Comparison of ENCODE assay signal across 8 cellular contexts in the genomic region with DNA sequence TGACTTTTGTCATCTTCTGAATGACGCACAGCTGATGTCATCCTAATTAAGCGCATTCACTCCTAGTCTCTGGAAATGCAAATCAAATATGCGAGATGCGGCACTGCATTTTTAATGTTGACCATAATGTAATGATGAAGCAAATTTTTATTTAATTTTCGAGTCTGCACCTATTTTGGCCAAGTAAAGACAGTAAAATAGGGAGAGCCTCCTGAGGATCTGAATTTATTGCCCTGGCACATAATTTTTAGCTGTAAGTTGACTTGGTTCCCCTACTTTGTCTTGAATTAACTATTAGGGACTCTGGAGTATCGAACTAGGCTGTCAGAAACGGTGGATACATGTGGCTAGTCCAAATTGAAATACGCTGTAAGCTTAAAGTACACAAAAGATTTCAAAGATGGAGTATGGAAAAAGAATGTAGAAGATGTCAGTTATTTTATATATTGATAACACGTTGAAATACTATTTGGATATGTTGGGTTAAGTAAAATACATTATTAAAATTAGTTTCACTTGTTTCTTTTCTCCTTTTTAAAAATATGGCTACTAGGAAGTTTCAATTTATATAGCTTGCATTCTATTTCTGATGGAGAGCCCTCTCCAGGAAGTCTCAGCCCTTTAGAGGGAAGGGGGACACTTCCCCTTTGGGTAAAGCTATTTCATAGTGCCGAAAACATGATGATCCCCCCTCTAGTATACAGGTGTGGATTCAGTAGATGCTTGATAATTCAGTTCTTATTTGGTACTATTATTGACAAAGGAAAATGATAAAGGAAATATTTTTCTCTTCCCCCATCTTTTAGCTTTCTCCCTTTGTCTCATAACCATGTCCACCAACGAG. TPM values are rescaled to one million over a fixed set of nuclear protein-coding genes. Genes with fewer than 3 reads are reported as not detected.
A peak's percentile ranks its signal among the peaks of the same experiment; 100 is the strongest.
DNase-seq lines count a peak whose midpoint lies in the region; ATAC-seq, FAIRE-seq and TF ChIP-seq lines count a peak whose summit lies in the region.

No MANE protein-coding gene starts in this region.

- H3K4me1 Mint-ChIP-seq in stimulated activated naive CD8-positive, alpha-beta T cell treated with anti-CD3 and anti-CD28 coated beads, Interleukin-15, Interleukin-2, amounts not matched to agents 100 ng/mL and 50 ng/mL, for 24 hours (ENCODE audit: low read depth) = peaks cover 27% of the 10 kb centered on the region
- H3K4me1 Mint-ChIP-seq in activated naive CD8-positive, alpha-beta T cell (ENCODE audit: low read depth) = peaks cover 16% of the 10 kb centered on the region

- peak overlapping the region; percentile 78 for H3K4me2 ChIP-seq in keratinocyte (ENCODE audit: control insufficient read depth, extremely low read depth, insufficient read depth, low read depth, low read length)

- no peaks in the 10 kb centered on the region for H4K20me1 ChIP-seq in keratinocyte (ENCODE audit: control insufficient read depth, extremely low read depth, insufficient read depth, low read length)

- H3K27ac ChIP-seq in keratinocyte (ENCODE audit: control insufficient read depth, insufficient read depth, low read length) (peak overlapping the region; percentile 87), testis (peak overlapping the region; percentile 84 to 87)

- H3K4me3 ChIP-seq in keratinocyte (ENCODE audit: control insufficient read depth in 2 of 3, extremely low read depth in 1 of 3, insufficient read depth in 2 of 3, low read depth in 1 of 3, low read length in 3 of 3) = peak overlapping the region; percentile 78 to 100 (median 79)
- peak overlapping the region; percentile 76 to 94 for H3K4me3 ChIP-seq in testis

- H3K36me3 ChIP-seq in keratinocyte (ENCODE audit: control insufficient read depth in 2 of 2, extremely low read depth in 1 of 2, insufficient read depth in 2 of 2, low read length in 2 of 2) (peaks cover 19% of the 10 kb centered on the region in 2 experiments), testis (ENCODE audit: low read depth, missing control alignments) (no peaks in the 10 kb centered on the region)

- TF ChIP-seq POLR2A in testis (IDR thresholded peaks at IDR 0.05) = no peak

- peaks cover 50% of the 10 kb centered on the region for H3K36me3 Mint-ChIP-seq in stimulated activated naive CD8-positive, alpha-beta T cell treated with anti-CD3 and anti-CD28 coated beads, Interleukin-15, Interleukin-2, amounts not matched to agents 100 ng/mL and 50 ng/mL, for 24 hours (ENCODE audit: low read depth)
- H3K36me3 Mint-ChIP-seq in activated naive CD8-positive, alpha-beta T cell = peaks cover 4% of the 10 kb centered on the region

- no peaks in the 10 kb centered on the region for H3K9me3 Mint-ChIP-seq in stimulated activated naive CD8-positive, alpha-beta T cell treated with anti-CD3 and anti-CD28 coated beads, Interleukin-15, Interleukin-2, amounts not matched to agents 100 ng/mL and 50 ng/mL, for 24 hours
- H3K9me3 Mint-ChIP-seq in activated naive CD8-positive, alpha-beta T cell (ENCODE audit: low read depth) = no peaks in the 10 kb centered on the region

- no peak for TF ChIP-seq CTCF in keratinocyte (optimal IDR thresholded peaks at IDR 0.05 in 1 of 3, IDR thresholded peaks at IDR 0.05 in 1 of 3, conservative IDR thresholded peaks at IDR 0.05 in 1 of 3; ENCODE audit: extremely low read depth in 1 of 3, insufficient read depth in 2 of 3, low read length in 3 of 3)
- TF ChIP-seq CTCF in testis (IDR thresholded peaks at IDR 0.05) = no peak

- H2AFZ ChIP-seq in keratinocyte (ENCODE audit: control insufficient read depth, low read length) = no peak overlapping the region

- peak overlapping the region; percentile 94 for H3K27ac Mint-ChIP-seq in stimulated activated naive CD8-positive, alpha-beta T cell treated with anti-CD3 and anti-CD28 coated beads, Interleukin-15, Interleukin-2, amounts not matched to agents 100 ng/mL and 50 ng/mL, for 24 hours
- peak overlapping the region; percentile 93 for H3K27ac Mint-ChIP-seq in activated naive CD8-positive, alpha-beta T cell

- intact Hi-C loops in testis (cut with DNase I; ENCODE audit: low total_unique reads) = no loop called here

- ATAC-seq in stimulated activated naive CD8-positive, alpha-beta T cell treated with anti-CD3 and anti-CD28 coated beads, Interleukin-15, Interleukin-2, amounts not matched to agents 100 U/mL and 50 U/mL, for 24 hours = no peak
- ATAC-seq in GM19395 (IDR thresholded peaks at IDR 0.05; ENCODE audit: unreplicated experiment) (no peak), GM18498 (IDR thresholded peaks at IDR 0.05; ENCODE audit: unreplicated experiment) (no peak)

- peaks cover 16% of the 10 kb centered on the region for H3K4me1 ChIP-seq in keratinocyte (ENCODE audit: control insufficient read depth, extremely low read depth, insufficient read depth, low read length)
- H3K4me1 ChIP-seq in testis = no peaks in the 10 kb centered on the region

- H3K4me3 Mint-ChIP-seq in stimulated activated naive CD8-positive, alpha-beta T cell treated with anti-CD3 and anti-CD28 coated beads, Interleukin-15, Interleukin-2, amounts not matched to agents 100 ng/mL and 50 ng/mL, for 24 hours = peak overlapping the region; percentile 96
- H3K4me3 Mint-ChIP-seq in activated naive CD8-positive, alpha-beta T cell = peak overlapping the region; percentile 97

- peak overlapping the region; percentile 95 for H3K9ac ChIP-seq in keratinocyte (ENCODE audit: control insufficient read depth, extremely low read depth, insufficient read depth, low read length)

- dilution Hi-C loops in keratinocyte (cut with MboI; ENCODE audit: extremely low pct_ligation_motif_present, low sequenced_read_pairs) = no loop called here

- no peak for FAIRE-seq in keratinocyte (lab: Jason Lieb, UNC)

- no peak for DNase-seq in stimulated activated naive CD8-positive, alpha-beta T cell treated with anti-CD3 and anti-CD28 coated beads, Interleukin-15, Interleukin-2, amounts not matched to agents 100 U/mL and 50 U/mL, for 24 hours
- no peak for DNase-seq in keratinocyte (ENCODE audit: low read depth, low spot score)
- DNase-seq in testis = no peak
- no peak for DNase-seq in NCI-H345 (lab: John Stamatoyannopoulos, UW)

- H3K9me3 ChIP-seq in keratinocyte (ENCODE audit: control insufficient read depth, low read depth, low read length) = no peaks in the 10 kb centered on the region
- H3K9me3 ChIP-seq in testis = no peaks in the 10 kb centered on the region

- 13 to 18% methylated on average over 11 of the region's 11 CpGs for WGBS in testis, 2 donors

- no peaks in the 10 kb centered on the region for H3K27me3 Mint-ChIP-seq in stimulated activated naive CD8-positive, alpha-beta T cell treated with anti-CD3 and anti-CD28 coated beads, Interleukin-15, Interleukin-2, amounts not matched to agents 100 ng/mL and 50 ng/mL, for 24 hours
- no peaks in the 10 kb centered on the region for H3K27me3 Mint-ChIP-seq in activated naive CD8-positive, alpha-beta T cell

- no peaks in the 10 kb centered on the region for H3K27me3 ChIP-seq in keratinocyte (ENCODE audit: control insufficient read depth, extremely low read depth, insufficient read depth, low read length)
- H3K27me3 ChIP-seq in testis = no peaks in the 10 kb centered on the region

- H3K79me2 ChIP-seq in keratinocyte (ENCODE audit: control insufficient read depth, insufficient read depth, low read length) = peaks cover 43% of the 10 kb centered on the region

- no peaks in the 10 kb centered on the region for H3K9me1 ChIP-seq in keratinocyte (ENCODE audit: control insufficient read depth, extremely low read depth, insufficient read depth, low read length)

RNA-seq across cellular contexts. Expression of a gene that starts 1.0 kb away (rescaled TPM):
- polyA plus RNA-seq in keratinocyte = 96.2 to 233 TPM (median 186 TPM) in 3 replicates
- 35.8 TPM for polyA plus RNA-seq in keratinocyte (2011; ENCODE audit: low read depth)
- 113 and 171 TPM in 2 replicates for polyA plus RNA-seq in keratinocyte (2011; cell fraction: cytosol; rRNA removed)
- polyA plus RNA-seq in keratinocyte (2011; cell fraction: nucleus; rRNA removed) = 136 and 140 TPM in 2 replicates
- polyA plus RNA-seq in keratinocyte (2012; ENCODE audit: low replicate concordance) = 56.6 and 182 TPM in 2 replicates
- polyA minus RNA-seq in keratinocyte = 188 to 319 TPM (median 205 TPM) in 3 replicates
- 149 TPM for polyA minus RNA-seq in keratinocyte (2011; cell fraction: cytosol; rRNA and poly(A)+ RNA removed)
- polyA minus RNA-seq in keratinocyte (2011; cell fraction: nucleus; rRNA and poly(A)+ RNA removed) = 71.4 and 123 TPM in 2 replicates
- 100 to 1,000 TPM; 143 to 157 TPM for total RNA-seq in testis
- polyA plus RNA-seq in testis (ENCODE audit: insufficient read depth, low read depth, low replicate concordance) = 481 TPM

RNA-seq across cellular contexts. Expression of a gene that starts 40.3 kb away (rescaled TPM):
- polyA plus RNA-seq in keratinocyte (4.3 to 6.4 TPM (median 6.1 TPM) in 3 replicates), testis (ENCODE audit: insufficient read depth, low read depth, low replicate concordance) (13.5 TPM)
- 4.6 TPM for polyA plus RNA-seq in keratinocyte (2011; ENCODE audit: low read depth)
- 4.4 and 6.8 TPM in 2 replicates for polyA plus RNA-seq in keratinocyte (2011; cell fraction: cytosol; rRNA removed)
- polyA plus RNA-seq in keratinocyte (2011; cell fraction: nucleus; rRNA removed) = 2.2 and 2.7 TPM in 2 replicates
- 4.2 and 5.8 TPM in 2 replicates for polyA plus RNA-seq in keratinocyte (2012; ENCODE audit: low replicate concordance)
- polyA minus RNA-seq in keratinocyte = 2.8 to 5.4 TPM (median 3.2 TPM) in 3 replicates
- 6.1 TPM for polyA minus RNA-seq in keratinocyte (2011; cell fraction: cytosol; rRNA and poly(A)+ RNA removed)
- polyA minus RNA-seq in keratinocyte (2011; cell fraction: nucleus; rRNA and poly(A)+ RNA removed) = 1.3 and 1.6 TPM in 2 replicates
- 10 to 100 TPM; 13.1 to 14.5 TPM for total RNA-seq in testis
